Comparison of ENCODE assay signal across 8 cellular contexts in genomic region chr9:84315278-84315877, GRCh38. TPM values are rescaled to one million over a fixed set of nuclear protein-coding genes. Genes with fewer than 3 reads are reported as not detected.
DNase-seq lines count a peak whose midpoint lies in the region; ATAC-seq and TF ChIP-seq lines count a peak whose summit lies in the region.

No MANE protein-coding gene starts in this region.

- no peak overlapping the region for H3K4me3 Mint-ChIP-seq in nephron

- H3K4me1 Mint-ChIP-seq in nephron, result peaks cover 4% of the 10 kb centered on the region

- peak; percentile 13 for DNase-seq in GDM1 (lab: John Stamatoyannopoulos, UW)
- peak; percentile 31 for DNase-seq in NCI-H82 treated with DMSO at 0.1 percent for 48 hours (lab: John Stamatoyannopoulos, UW; ENCODE audit: unreplicated experiment)
- peak; percentile 67 for DNase-seq in activated CD8-positive, alpha-beta memory T cell treated with anti-CD3 and anti-CD28 coated beads, Interleukin-2, amount 50 U/mL, for 48 hours
- DNase-seq in suprapubic skin (ENCODE audit: low spot score in 2 of 2), result no peak

- H3K36me3 ChIP-seq in suprapubic skin, result no peaks in the 10 kb centered on the region

- ATAC-seq in HG03045 (IDR thresholded peaks at IDR 0.05; ENCODE audit: unreplicated experiment) (peak; percentile 53), esophagus mucosa (peak; percentile 67), HG03097 (IDR thresholded peaks at IDR 0.05; ENCODE audit: low FRiP score, unreplicated experiment) (no peak)

- peak; percentile 77 to 85 (median 78) for TF ChIP-seq CTCF in nephron (IDR thresholded peaks at IDR 0.05; ENCODE audit: unreplicated experiment in 3 of 3)
- peak; percentile 53 to 65 for TF ChIP-seq CTCF in suprapubic skin (IDR thresholded peaks at IDR 0.05)

- WGBS in suprapubic skin, result 12% methylated on average over 8 of the region's 8 CpGs

- no peaks in the 10 kb centered on the region for H3K27me3 ChIP-seq in suprapubic skin

- H3K27me3 Mint-ChIP-seq in nephron (ENCODE audit: low read depth), result peaks cover 10% of the 10 kb centered on the region

- TF ChIP-seq POLR2A in suprapubic skin (IDR thresholded peaks at IDR 0.05), result no peak

- H3K4me3 ChIP-seq in suprapubic skin, result no peak overlapping the region

- H3K27ac ChIP-seq in suprapubic skin, result no peak overlapping the region

- peak overlapping the region in 1 of 3 experiments; percentile 1 for H3K27ac Mint-ChIP-seq in nephron

- H3K36me3 Mint-ChIP-seq in nephron (ENCODE audit: low read depth), result no peaks in the 10 kb centered on the region

- no peaks in the 10 kb centered on the region for H3K9me3 Mint-ChIP-seq in nephron

- peaks cover 5% of the 10 kb centered on the region for H3K4me1 ChIP-seq in suprapubic skin

- no peak for TF ChIP-seq EP300 in suprapubic skin (IDR thresholded peaks at IDR 0.05)

- H3K9me3 ChIP-seq in suprapubic skin, result no peaks in the 10 kb centered on the region

RNA-seq across cellular contexts. Expression of gene SLC28A3, which starts 25.2 kb away (rescaled TPM):
- total RNA-seq in esophagus mucosa (7.0 TPM), suprapubic skin (10 to 100 TPM in 3 of 4 donors, 1 to 10 TPM in 1; 7.1 to 40.1 (median 10.9) TPM)

Comparison
In these comparisons a context has a peak if more than half of its experiments do, and no peak if none do; other contexts are left out.
1. DNase-seq: peak in GDM1 (single experiment), NCI-H82 treated with DMSO at 0.1 percent for 48 hours (single experiment) and activated CD8-positive, alpha-beta memory T cell treated with anti-CD3 and anti-CD28 coated beads, Interleukin-2, amount 50 U/mL, for 48 hours (single experiment); none in suprapubic skin (0 of 2).